1 cellular context compared by ENCODE assay signal in genomic region chrX:49842603-49843002, GRCh38.
TF ChIP-seq lines count a peak whose summit lies in the region.

No MANE protein-coding gene starts in this region.

TF ChIP-seq in HepG2, 621 proteins besides CTCF, POLR2A, EP300 and RAD21 (continued from another document and continues in another):
- TF ChIP-seq, protein P1, sequence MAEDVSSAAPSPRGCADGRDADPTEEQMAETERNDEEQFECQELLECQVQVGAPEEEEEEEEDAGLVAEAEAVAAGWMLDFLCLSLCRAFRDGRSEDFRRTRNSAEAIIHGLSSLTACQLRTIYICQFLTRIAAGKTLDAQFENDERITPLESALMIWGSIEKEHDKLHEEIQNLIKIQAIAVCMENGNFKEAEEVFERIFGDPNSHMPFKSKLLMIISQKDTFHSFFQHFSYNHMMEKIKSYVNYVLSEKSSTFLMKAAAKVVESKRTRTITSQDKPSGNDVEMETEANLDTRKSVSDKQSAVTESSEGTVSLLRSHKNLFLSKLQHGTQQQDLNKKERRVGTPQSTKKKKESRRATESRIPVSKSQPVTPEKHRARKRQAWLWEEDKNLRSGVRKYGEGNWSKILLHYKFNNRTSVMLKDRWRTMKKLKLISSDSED (CRISPR knock-in tag; IDR thresholded peaks at IDR 0.05), result no peak
- TF ChIP-seq MYC (CRISPR knock-in tag; IDR thresholded peaks at IDR 0.05; ENCODE audit: borderline replicate concordance) (no peak), ARID3A (IDR thresholded peaks at IDR 0.05; ENCODE audit: low read depth, low read length) (peak; percentile 67), ZBTB37 (CRISPR knock-in tag; IDR thresholded peaks at IDR 0.05) (no peak), ZNF264 (CRISPR knock-in tag; IDR thresholded peaks at IDR 0.05) (no peak), RARG (CRISPR knock-in tag; IDR thresholded peaks at IDR 0.05; ENCODE audit: low read depth) (no peak), CREB3 (CRISPR knock-in tag; IDR thresholded peaks at IDR 0.05) (no peak), CHD2 (IDR thresholded peaks at IDR 0.05; ENCODE audit: low read depth, low read length) (no peak), MED1 (CRISPR knock-in tag; IDR thresholded peaks at IDR 0.05) (peak; percentile 89), PCBP1 (IDR thresholded peaks at IDR 0.05; ENCODE audit: borderline replicate concordance, low read depth, low read length) (no peak), XRCC5 (optimal IDR thresholded peaks at IDR 0.05; ENCODE audit: low read length) (no peak), ZIK1 (CRISPR knock-in tag; IDR thresholded peaks at IDR 0.05; ENCODE audit: borderline replicate concordance, low read depth) (no peak), SALL1 (CRISPR knock-in tag; IDR thresholded peaks at IDR 0.05) (peak; percentile 37; the same call in 1 of the 2 replicates), ZNF383 (CRISPR knock-in tag; IDR thresholded peaks at IDR 0.05; ENCODE audit: borderline replicate concordance) (no peak), FOXA3 (CRISPR knock-in tag; IDR thresholded peaks at IDR 0.05) (peak; percentile 49; the same call in 1 of the 2 replicates), HNRNPLL (IDR thresholded peaks at IDR 0.05; ENCODE audit: low read depth, low read length, poor library complexity, severe bottlenecking) (no peak), SKI (IDR thresholded peaks at IDR 0.05; ENCODE audit: partially characterized antibody) (no peak), MAF1 (CRISPR knock-in tag; IDR thresholded peaks at IDR 0.05; ENCODE audit: borderline replicate concordance) (no peak), ZFAT (CRISPR knock-in tag; conservative IDR thresholded peaks at IDR 0.05) (no peak), SAP130 (CRISPR knock-in tag; IDR thresholded peaks at IDR 0.05; ENCODE audit: low read depth) (peak; percentile 58), EED (CRISPR knock-in tag; IDR thresholded peaks at IDR 0.05) (no peak), ZFP82 (CRISPR knock-in tag; IDR thresholded peaks at IDR 0.05; ENCODE audit: borderline replicate concordance) (no peak), RBFOX2 (IDR thresholded peaks at IDR 0.05; ENCODE audit: low read depth, low read length) (no peak), SP5 (CRISPR knock-in tag; IDR thresholded peaks at IDR 0.05; ENCODE audit: borderline replicate concordance, low read depth) (no peak), TCF7L2 (IDR thresholded peaks at IDR 0.05; ENCODE audit: low read depth, low read length) (no peak), ZBTB1 (CRISPR knock-in tag; IDR thresholded peaks at IDR 0.05; ENCODE audit: borderline replicate concordance) (no peak), ZNF263 (CRISPR knock-in tag; IDR thresholded peaks at IDR 0.05) (no peak), RFX3 (CRISPR knock-in tag; IDR thresholded peaks at IDR 0.05) (no peak), MIXL1 (CRISPR knock-in tag; IDR thresholded peaks at IDR 0.05) (no peak), ZNF629 (CRISPR knock-in tag; conservative IDR thresholded peaks at IDR 0.05) (no peak), ZNF333 (CRISPR knock-in tag; IDR thresholded peaks at IDR 0.05; ENCODE audit: borderline replicate concordance) (no peak), ZNF484 (CRISPR knock-in tag; IDR thresholded peaks at IDR 0.05; ENCODE audit: borderline replicate concordance, low read depth) (no peak), ZFP90 (CRISPR knock-in tag; IDR thresholded peaks at IDR 0.05; ENCODE audit: borderline replicate concordance) (no peak), ZNF230 (CRISPR knock-in tag; IDR thresholded peaks at IDR 0.05) (no peak), BRCA1 (CRISPR knock-in tag; IDR thresholded peaks at IDR 0.05) (no peak), TBX3 (IDR thresholded peaks at IDR 0.05; ENCODE audit: borderline replicate concordance) (peak; percentile 91), MAFG (CRISPR knock-in tag; IDR thresholded peaks at IDR 0.05) (no peak), ZC3H13 (CRISPR knock-in tag; IDR thresholded peaks at IDR 0.05) (no peak), KDM3A (CRISPR knock-in tag; IDR thresholded peaks at IDR 0.05; ENCODE audit: low read depth) (no peak), ZSCAN20 (CRISPR knock-in tag; IDR thresholded peaks at IDR 0.05; ENCODE audit: borderline replicate concordance) (no peak), ZNF703 (CRISPR knock-in tag; IDR thresholded peaks at IDR 0.05; ENCODE audit: borderline replicate concordance) (no peak)
- TF ChIP-seq, protein P2, sequence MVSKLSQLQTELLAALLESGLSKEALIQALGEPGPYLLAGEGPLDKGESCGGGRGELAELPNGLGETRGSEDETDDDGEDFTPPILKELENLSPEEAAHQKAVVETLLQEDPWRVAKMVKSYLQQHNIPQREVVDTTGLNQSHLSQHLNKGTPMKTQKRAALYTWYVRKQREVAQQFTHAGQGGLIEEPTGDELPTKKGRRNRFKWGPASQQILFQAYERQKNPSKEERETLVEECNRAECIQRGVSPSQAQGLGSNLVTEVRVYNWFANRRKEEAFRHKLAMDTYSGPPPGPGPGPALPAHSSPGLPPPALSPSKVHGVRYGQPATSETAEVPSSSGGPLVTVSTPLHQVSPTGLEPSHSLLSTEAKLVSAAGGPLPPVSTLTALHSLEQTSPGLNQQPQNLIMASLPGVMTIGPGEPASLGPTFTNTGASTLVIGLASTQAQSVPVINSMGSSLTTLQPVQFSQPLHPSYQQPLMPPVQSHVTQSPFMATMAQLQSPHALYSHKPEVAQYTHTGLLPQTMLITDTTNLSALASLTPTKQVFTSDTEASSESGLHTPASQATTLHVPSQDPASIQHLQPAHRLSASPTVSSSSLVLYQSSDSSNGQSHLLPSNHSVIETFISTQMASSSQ (IDR thresholded peaks at IDR 0.05; ENCODE audit: low read depth), result peak; percentile 95
- TF ChIP-seq, protein P2 (CRISPR knock-in tag; IDR thresholded peaks at IDR 0.05; ENCODE audit: borderline replicate concordance), result peak; percentile 95
- TF ChIP-seq, protein P3, sequence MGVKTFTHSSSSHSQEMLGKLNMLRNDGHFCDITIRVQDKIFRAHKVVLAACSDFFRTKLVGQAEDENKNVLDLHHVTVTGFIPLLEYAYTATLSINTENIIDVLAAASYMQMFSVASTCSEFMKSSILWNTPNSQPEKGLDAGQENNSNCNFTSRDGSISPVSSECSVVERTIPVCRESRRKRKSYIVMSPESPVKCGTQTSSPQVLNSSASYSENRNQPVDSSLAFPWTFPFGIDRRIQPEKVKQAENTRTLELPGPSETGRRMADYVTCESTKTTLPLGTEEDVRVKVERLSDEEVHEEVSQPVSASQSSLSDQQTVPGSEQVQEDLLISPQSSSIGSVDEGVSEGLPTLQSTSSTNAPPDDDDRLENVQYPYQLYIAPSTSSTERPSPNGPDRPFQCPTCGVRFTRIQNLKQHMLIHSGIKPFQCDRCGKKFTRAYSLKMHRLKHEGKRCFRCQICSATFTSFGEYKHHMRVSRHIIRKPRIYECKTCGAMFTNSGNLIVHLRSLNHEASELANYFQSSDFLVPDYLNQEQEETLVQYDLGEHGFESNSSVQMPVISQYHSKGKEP (CRISPR knock-in tag; IDR thresholded peaks at IDR 0.05), result no peak
- TF ChIP-seq, protein P4, sequence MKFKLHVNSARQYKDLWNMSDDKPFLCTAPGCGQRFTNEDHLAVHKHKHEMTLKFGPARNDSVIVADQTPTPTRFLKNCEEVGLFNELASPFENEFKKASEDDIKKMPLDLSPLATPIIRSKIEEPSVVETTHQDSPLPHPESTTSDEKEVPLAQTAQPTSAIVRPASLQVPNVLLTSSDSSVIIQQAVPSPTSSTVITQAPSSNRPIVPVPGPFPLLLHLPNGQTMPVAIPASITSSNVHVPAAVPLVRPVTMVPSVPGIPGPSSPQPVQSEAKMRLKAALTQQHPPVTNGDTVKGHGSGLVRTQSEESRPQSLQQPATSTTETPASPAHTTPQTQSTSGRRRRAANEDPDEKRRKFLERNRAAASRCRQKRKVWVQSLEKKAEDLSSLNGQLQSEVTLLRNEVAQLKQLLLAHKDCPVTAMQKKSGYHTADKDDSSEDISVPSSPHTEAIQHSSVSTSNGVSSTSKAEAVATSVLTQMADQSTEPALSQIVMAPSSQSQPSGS (CRISPR knock-in tag; IDR thresholded peaks at IDR 0.05), result no peak; the same call in 1 of the 2 replicates
- TF ChIP-seq, protein P5, sequence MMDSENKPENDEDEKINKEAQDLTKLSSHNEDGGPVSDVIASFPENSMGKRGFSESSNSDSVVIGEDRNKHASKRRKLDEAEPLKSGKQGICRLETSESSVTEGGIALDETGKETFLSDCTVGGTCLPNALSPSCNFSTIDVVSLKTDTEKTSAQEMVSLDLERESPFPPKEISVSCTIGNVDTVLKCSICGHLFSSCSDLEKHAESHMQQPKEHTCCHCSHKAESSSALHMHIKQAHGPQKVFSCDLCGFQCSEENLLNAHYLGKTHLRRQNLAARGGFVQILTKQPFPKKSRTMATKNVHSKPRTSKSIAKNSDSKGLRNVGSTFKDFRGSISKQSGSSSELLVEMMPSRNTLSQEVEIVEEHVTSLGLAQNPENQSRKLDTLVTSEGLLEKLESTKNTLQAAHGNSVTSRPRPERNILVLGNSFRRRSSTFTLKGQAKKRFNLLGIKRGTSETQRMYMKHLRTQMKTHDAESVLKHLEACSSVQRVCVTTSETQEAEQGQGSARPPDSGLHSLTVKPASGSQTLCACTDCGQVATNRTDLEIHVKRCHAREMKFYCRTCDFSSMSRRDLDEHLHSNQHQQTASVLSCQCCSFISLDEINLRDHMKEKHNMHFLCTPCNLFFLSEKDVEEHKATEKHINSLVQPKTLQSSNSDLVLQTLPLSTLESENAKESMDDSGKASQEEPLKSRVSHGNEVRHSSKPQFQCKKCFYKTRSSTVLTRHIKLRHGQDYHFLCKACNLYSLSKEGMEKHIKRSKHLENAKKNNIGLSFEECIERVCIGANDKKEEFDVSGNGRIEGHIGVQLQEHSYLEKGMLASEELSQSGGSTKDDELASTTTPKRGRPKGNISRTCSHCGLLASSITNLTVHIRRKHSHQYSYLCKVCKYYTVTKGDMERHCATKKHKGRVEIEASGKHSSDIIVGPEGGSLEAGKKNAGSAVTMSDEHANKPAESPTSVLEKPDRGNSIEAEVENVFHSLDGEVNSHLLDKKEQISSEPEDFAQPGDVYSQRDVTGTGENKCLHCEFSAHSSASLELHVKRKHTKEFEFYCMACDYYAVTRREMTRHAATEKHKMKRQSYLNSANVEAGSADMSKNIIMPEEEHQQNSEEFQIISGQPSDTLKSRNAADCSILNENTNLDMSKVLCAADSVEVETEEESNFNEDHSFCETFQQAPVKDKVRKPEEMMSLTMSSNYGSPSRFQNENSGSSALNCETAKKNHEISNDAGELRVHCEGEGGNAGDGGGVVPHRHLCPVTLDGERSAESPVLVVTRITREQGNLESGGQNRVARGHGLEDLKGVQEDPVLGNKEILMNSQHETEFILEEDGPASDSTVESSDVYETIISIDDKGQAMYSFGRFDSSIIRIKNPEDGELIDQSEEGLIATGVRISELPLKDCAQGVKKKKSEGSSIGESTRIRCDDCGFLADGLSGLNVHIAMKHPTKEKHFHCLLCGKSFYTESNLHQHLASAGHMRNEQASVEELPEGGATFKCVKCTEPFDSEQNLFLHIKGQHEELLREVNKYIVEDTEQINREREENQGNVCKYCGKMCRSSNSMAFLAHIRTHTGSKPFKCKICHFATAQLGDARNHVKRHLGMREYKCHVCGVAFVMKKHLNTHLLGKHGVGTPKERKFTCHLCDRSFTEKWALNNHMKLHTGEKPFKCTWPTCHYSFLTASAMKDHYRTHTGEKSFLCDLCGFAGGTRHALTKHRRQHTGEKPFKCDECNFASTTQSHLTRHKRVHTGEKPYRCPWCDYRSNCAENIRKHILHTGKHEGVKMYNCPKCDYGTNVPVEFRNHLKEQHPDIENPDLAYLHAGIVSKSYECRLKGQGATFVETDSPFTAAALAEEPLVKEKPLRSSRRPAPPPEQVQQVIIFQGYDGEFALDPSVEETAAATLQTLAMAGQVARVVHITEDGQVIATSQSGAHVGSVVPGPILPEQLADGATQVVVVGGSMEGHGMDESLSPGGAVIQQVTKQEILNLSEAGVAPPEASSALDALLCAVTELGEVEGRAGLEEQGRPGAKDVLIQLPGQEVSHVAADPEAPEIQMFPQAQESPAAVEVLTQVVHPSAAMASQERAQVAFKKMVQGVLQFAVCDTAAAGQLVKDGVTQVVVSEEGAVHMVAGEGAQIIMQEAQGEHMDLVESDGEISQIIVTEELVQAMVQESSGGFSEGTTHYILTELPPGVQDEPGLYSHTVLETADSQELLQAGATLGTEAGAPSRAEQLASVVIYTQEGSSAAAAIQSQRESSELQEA (CRISPR knock-in tag; IDR thresholded peaks at IDR 0.05; ENCODE audit: not compliant biosample characterization), result no peak
